12 cellular contexts compared by ENCODE assay signal in the genomic region with DNA sequence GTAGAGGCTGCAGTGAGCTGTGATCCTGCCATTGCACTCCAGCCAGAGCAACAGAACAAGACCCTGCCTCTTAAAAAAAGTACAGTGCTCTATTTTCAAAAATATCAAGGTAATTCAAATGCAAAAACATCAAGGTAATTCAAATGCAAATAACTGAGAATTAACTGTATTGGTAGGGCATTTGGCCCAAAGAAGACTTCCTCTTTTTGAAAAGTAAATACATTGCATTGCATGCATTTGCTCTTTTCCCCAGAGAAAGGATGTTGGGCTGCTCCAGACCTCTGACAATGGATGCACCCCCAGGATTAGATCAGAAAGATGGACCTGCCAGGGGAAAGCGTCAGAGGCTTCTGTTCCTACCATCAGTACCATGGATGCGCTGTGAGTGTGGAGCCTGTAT.
"Had no signal": no experiment of that assay in that cellular context is flagged by ENCODE, and none has a peak within 500 bp of the region (broad histone marks: within the 10 kb centered on the region; RNA-seq: fewer than 3 reads in every experiment).

No MANE protein-coding gene starts in this region.

- H3K27ac Mint-ChIP-seq: activated CD4-positive, alpha-beta memory T cell treated with anti-CD3 and anti-CD28 coated beads for 36 hours had no signal

- H3K9me3 ChIP-seq: left lung, pancreas, thyroid gland, uterus had no signal

- H3K4me3 ChIP-seq: cardiac muscle cell, left lung, pancreas, thyroid gland, uterus had no signal

- H3K27me3 Mint-ChIP-seq: activated CD4-positive, alpha-beta memory T cell treated with anti-CD3 and anti-CD28 coated beads for 36 hours had no signal

- DNase-seq: activated CD4-positive, alpha-beta memory T cell treated with anti-CD3 and anti-CD28 coated beads for 36 hours; foreskin melanocyte; islet precursor cell; left lung; mesenchymal stem cell; pancreas; stimulated activated CD4-positive, alpha-beta T cell treated with anti-CD3 and anti-CD28 coated beads, Interleukin-4, amount 100 ng/mL, for 1 hour; stimulated activated CD8-positive, alpha-beta memory T cell treated with anti-CD3 and anti-CD28 coated beads, Interleukin-4, amount 100 ng/mL, for 48 hours; T-helper 2 cell; thyroid gland; uterus had no signal

- H3K4me1 ChIP-seq: pancreas, thyroid gland, uterus had no signal

- ATAC-seq: left lung, pancreas had no signal

- H3K9me3 Mint-ChIP-seq: activated CD4-positive, alpha-beta memory T cell treated with anti-CD3 and anti-CD28 coated beads for 36 hours had no signal

- H3K27ac ChIP-seq: cardiac muscle cell, left lung, pancreas, thyroid gland, uterus had no signal

- H3K27me3 ChIP-seq: cardiac muscle cell, left lung, pancreas, thyroid gland, uterus had no signal

- H3K4me3 Mint-ChIP-seq: activated CD4-positive, alpha-beta memory T cell treated with anti-CD3 and anti-CD28 coated beads for 36 hours had no signal

- H3K36me3 ChIP-seq: cardiac muscle cell, left lung, pancreas, thyroid gland, uterus had no signal

- H3K36me3 Mint-ChIP-seq: activated CD4-positive, alpha-beta memory T cell treated with anti-CD3 and anti-CD28 coated beads for 36 hours had no signal
